1 cellular context compared by ENCODE assay signal in genomic region chr1:240691521-240692338, GRCh38.
A peak's percentile ranks its signal among the peaks of the same experiment; 100 is the strongest.
TF ChIP-seq lines count a peak whose summit lies in the region.

No MANE protein-coding gene starts in this region.

TF ChIP-seq in H1, 55 proteins besides CTCF, POLR2A, EP300 and RAD21 (continued from another document):
- no peak for TF ChIP-seq CHD7 (IDR thresholded peaks at IDR 0.05; ENCODE audit: insufficient replicate concordance, low read length)
- no peak for TF ChIP-seq NRF1 (IDR thresholded peaks at IDR 0.05; ENCODE audit: low read depth, low read length)
- TF ChIP-seq PHF8 (conservative IDR thresholded peaks at IDR 0.05; ENCODE audit: low read depth, low read length), result no peak
- peak; percentile 31; the same call in 1 of the 2 replicates for TF ChIP-seq YY1 (IDR thresholded peaks at IDR 0.05; ENCODE audit: low read depth, low read length)
- no peak for TF ChIP-seq POLR2AphosphoS5 (IDR thresholded peaks at IDR 0.05; ENCODE audit: low read depth, low read length)
- no peak for TF ChIP-seq JUND (IDR thresholded peaks at IDR 0.05; ENCODE audit: low read length)
- no peak for TF ChIP-seq RXRA (IDR thresholded peaks at IDR 0.05; ENCODE audit: insufficient read depth, low read depth, low read length)
- TF ChIP-seq GABPA (IDR thresholded peaks at IDR 0.05; ENCODE audit: borderline replicate concordance, insufficient read depth, low read length), result no peak
- no peak for TF ChIP-seq BRCA1 (IDR thresholded peaks at IDR 0.05; ENCODE audit: low read depth, low read length)
- TF ChIP-seq HDAC2 (IDR thresholded peaks at IDR 0.05; ENCODE audit: borderline replicate concordance in 1 of 2, low read depth in 2 of 2, low read length in 2 of 2), result no peak
- no peak for TF ChIP-seq SAP30 (IDR thresholded peaks at IDR 0.05; ENCODE audit: insufficient read depth, insufficient replicate concordance, low read length)
- TF ChIP-seq TBP (IDR thresholded peaks at IDR 0.05; ENCODE audit: low read depth, low read length), result no peak
